1 cellular context compared by ENCODE assay signal in the genomic region with DNA sequence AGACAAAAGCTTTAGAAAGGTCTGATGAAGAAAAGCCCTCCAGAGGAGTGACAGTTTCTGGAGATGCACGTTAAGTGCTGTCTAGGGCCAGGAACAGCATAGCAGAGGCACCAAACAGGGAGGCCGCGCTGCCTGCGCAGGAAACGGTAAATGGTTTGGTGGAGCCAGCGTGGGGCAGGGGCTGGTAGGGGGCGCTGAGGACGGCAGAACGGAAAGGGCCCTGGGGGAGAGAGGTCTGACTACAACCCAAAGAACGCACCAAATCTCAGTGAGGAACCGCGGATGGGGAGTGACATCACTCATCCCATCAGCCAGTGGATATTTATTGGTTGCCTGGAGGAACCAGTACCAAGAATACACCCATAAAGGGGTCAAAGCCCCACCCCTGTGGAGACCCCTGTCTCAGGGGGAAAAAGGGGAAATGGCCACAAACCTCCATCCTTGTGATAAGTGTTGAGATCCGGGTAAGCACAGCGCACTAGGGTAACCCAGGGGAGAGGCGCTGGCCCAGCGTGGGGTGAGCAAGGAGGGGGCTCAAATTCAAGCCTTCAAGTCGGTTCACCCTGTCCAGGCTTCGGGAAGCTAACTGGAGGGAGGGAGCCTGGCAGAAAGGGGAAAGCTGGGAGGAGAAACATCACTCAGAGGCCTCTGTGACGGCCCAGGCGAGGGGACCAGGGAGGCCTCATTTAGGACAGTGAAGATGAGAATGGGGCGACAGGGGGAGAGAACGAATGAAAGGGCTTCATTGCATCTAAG.
TF ChIP-seq lines count a peak whose summit lies in the region.

No MANE protein-coding gene starts in this region.

TF ChIP-seq in GM23338, 12 proteins besides CTCF, POLR2A, EP300 and RAD21 (continued from another document):
- TF ChIP-seq, protein P1, sequence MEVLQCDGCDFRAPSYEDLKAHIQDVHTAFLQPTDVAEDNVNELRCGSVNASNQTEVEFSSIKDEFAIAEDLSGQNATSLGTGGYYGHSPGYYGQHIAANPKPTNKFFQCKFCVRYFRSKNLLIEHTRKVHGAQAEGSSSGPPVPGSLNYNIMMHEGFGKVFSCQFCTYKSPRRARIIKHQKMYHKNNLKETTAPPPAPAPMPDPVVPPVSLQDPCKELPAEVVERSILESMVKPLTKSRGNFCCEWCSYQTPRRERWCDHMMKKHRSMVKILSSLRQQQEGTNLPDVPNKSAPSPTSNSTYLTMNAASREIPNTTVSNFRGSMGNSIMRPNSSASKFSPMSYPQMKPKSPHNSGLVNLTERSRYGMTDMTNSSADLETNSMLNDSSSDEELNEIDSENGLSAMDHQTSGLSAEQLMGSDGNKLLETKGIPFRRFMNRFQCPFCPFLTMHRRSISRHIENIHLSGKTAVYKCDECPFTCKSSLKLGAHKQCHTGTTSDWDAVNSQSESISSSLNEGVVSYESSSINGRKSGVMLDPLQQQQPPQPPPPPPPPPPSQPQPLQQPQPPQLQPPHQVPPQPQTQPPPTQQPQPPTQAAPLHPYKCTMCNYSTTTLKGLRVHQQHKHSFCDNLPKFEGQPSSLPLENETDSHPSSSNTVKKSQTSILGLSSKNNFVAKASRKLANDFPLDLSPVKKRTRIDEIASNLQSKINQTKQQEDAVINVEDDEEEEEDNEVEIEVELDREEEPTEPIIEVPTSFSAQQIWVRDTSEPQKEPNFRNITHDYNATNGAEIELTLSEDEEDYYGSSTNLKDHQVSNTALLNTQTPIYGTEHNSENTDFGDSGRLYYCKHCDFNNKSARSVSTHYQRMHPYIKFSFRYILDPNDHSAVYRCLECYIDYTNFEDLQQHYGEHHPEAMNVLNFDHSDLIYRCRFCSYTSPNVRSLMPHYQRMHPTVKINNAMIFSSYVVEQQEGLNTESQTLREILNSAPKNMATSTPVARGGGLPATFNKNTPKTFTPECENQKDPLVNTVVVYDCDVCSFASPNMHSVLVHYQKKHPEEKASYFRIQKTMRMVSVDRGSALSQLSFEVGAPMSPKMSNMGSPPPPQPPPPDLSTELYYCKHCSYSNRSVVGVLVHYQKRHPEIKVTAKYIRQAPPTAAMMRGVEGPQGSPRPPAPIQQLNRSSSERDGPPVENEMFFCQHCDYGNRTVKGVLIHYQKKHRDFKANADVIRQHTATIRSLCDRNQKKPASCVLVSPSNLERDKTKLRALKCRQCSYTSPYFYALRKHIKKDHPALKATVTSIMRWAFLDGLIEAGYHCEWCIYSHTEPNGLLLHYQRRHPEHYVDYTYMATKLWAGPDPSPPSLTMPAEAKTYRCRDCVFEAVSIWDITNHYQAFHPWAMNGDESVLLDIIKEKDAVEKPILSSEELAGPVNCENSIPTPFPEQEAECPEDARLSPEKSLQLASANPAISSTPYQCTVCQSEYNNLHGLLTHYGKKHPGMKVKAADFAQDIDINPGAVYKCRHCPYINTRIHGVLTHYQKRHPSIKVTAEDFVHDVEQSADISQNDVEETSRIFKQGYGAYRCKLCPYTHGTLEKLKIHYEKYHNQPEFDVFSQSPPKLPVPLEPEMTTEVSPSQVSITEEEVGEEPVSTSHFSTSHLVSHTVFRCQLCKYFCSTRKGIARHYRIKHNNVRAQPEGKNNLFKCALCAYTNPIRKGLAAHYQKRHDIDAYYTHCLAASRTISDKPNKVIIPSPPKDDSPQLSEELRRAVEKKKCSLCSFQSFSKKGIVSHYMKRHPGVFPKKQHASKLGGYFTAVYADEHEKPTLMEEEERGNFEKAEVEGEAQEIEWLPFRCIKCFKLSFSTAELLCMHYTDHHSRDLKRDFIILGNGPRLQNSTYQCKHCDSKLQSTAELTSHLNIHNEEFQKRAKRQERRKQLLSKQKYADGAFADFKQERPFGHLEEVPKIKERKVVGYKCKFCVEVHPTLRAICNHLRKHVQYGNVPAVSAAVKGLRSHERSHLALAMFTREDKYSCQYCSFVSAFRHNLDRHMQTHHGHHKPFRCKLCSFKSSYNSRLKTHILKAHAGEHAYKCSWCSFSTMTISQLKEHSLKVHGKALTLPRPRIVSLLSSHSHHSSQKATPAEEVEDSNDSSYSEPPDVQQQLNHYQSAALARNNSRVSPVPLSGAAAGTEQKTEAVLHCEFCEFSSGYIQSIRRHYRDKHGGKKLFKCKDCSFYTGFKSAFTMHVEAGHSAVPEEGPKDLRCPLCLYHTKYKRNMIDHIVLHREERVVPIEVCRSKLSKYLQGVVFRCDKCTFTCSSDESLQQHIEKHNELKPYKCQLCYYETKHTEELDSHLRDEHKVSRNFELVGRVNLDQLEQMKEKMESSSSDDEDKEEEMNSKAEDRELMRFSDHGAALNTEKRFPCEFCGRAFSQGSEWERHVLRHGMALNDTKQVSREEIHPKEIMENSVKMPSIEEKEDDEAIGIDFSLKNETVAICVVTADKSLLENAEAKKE (CRISPR knock-in tag; IDR thresholded peaks at IDR 0.05), result no peak
- TF ChIP-seq, protein P2, sequence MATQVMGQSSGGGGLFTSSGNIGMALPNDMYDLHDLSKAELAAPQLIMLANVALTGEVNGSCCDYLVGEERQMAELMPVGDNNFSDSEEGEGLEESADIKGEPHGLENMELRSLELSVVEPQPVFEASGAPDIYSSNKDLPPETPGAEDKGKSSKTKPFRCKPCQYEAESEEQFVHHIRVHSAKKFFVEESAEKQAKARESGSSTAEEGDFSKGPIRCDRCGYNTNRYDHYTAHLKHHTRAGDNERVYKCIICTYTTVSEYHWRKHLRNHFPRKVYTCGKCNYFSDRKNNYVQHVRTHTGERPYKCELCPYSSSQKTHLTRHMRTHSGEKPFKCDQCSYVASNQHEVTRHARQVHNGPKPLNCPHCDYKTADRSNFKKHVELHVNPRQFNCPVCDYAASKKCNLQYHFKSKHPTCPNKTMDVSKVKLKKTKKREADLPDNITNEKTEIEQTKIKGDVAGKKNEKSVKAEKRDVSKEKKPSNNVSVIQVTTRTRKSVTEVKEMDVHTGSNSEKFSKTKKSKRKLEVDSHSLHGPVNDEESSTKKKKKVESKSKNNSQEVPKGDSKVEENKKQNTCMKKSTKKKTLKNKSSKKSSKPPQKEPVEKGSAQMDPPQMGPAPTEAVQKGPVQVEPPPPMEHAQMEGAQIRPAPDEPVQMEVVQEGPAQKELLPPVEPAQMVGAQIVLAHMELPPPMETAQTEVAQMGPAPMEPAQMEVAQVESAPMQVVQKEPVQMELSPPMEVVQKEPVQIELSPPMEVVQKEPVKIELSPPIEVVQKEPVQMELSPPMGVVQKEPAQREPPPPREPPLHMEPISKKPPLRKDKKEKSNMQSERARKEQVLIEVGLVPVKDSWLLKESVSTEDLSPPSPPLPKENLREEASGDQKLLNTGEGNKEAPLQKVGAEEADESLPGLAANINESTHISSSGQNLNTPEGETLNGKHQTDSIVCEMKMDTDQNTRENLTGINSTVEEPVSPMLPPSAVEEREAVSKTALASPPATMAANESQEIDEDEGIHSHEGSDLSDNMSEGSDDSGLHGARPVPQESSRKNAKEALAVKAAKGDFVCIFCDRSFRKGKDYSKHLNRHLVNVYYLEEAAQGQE (IDR thresholded peaks at IDR 0.05; ENCODE audit: unreplicated experiment), result no peak
- no peak for TF ChIP-seq EZH2phosphoT487 (IDR thresholded peaks at IDR 0.05; ENCODE audit: unreplicated experiment)
- no peak for TF ChIP-seq JUNB (IDR thresholded peaks at IDR 0.05; ENCODE audit: unreplicated experiment)
- TF ChIP-seq NANOG (IDR thresholded peaks at IDR 0.05; ENCODE audit: borderline replicate concordance), result no peak
